14 cellular contexts compared by ENCODE assay signal in the genomic region with DNA sequence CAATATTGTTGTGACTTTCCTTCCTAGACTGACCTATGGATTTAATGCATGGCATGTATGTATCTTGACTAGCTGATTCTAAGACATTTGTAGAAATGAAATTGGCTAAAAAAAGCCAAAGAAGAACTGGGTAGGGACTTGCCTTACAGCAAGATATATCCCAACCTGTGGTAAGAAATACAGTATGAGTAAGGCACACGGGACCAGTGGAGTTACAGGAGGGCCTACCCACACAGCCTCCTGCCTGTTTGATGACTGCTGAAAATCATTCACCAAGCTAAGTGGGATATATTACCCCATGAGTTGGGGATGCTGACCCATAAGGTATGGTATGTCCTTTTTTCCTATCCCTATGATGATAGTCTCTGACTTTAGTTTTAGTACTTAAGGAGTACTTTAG.
"Had no signal": no experiment of that assay in that cellular context is flagged by ENCODE, and none has a peak within 500 bp of the region (broad histone marks: within the 10 kb centered on the region; RNA-seq: fewer than 3 reads in every experiment).

No MANE protein-coding gene starts in this region.

- H3K27me3 Mint-ChIP-seq: memory B cell; natural killer cell treated with Interleukin-12 subunit alpha and Interleukin-12 subunit beta and Interleukin-15 and Interleukin-18, amount 100 ng/mL, for 72 hours; type B pancreatic cell had no signal

- ATAC-seq: left lobe of liver had no signal

- DNase-seq: esophagus squamous epithelium, foreskin melanocyte, heart left ventricle, nucleus accumbens, right cardiac atrium, small intestine, SW 1271, T-helper 9 cell had no signal

- H3K4me3 Mint-ChIP-seq: memory B cell; natural killer cell treated with Interleukin-12 subunit alpha and Interleukin-12 subunit beta and Interleukin-15 and Interleukin-18, amount 100 ng/mL, for 72 hours; type B pancreatic cell had no signal

- H3K4me3 ChIP-seq: cardiac muscle cell, esophagus squamous epithelium, heart left ventricle, suprapubic skin had no signal

- H3K9me3 Mint-ChIP-seq: memory B cell; natural killer cell treated with Interleukin-12 subunit alpha and Interleukin-12 subunit beta and Interleukin-15 and Interleukin-18, amount 100 ng/mL, for 72 hours; type B pancreatic cell had no signal

- H3K36me3 Mint-ChIP-seq: natural killer cell treated with Interleukin-12 subunit alpha and Interleukin-12 subunit beta and Interleukin-15 and Interleukin-18, amount 100 ng/mL, for 72 hours; type B pancreatic cell had no signal

- H3K4me1 Mint-ChIP-seq: memory B cell had no signal
